22 cellular contexts compared by ENCODE assay signal in genomic region chrX:150270622-150271021, GRCh38.
DNase-seq lines count a peak whose midpoint lies in the region; ATAC-seq, FAIRE-seq and TF ChIP-seq lines count a peak whose summit lies in the region.
"Had no signal": no experiment of that assay in that cellular context is flagged by ENCODE, and none has a peak within 500 bp of the region (broad histone marks: within the 10 kb centered on the region; RNA-seq: fewer than 3 reads in every experiment).

No MANE protein-coding gene starts in this region.

- TF ChIP-seq POLR2A in A549 (IDR thresholded peaks at IDR 0.05; ENCODE audit: low read length) (no peak), upper lobe of left lung (IDR thresholded peaks at IDR 0.05) (no peak), ovary (IDR thresholded peaks at IDR 0.05) (no peak)

- H3K36me3 Mint-ChIP-seq in activated naive CD8-positive, alpha-beta T cell treated with anti-CD3 and anti-CD28 coated beads, Interleukin-2, amount 50 U/mL, for 24 hours (ENCODE audit: low read depth), result no peaks in the 10 kb centered on the region
- H3K36me3 Mint-ChIP-seq: CD4-positive, CD25-positive, alpha-beta regulatory T cell; CD8-positive, alpha-beta memory T cell had no signal

- H3K27me3 ChIP-seq in pancreas (no peaks in the 10 kb centered on the region), upper lobe of left lung (no peaks in the 10 kb centered on the region), ovary (no peaks in the 10 kb centered on the region)
- H3K27me3 ChIP-seq: BLaER1 treated with 17β-estradiol and CSF1 and Interleukin-3, amounts not matched to agents 10 nM and 100 nM had no signal

- TF ChIP-seq EP300 in A549 (IDR thresholded peaks at IDR 0.05), result no peak
- no peak for TF ChIP-seq EP300 in upper lobe of left lung (IDR thresholded peaks at IDR 0.05)
- no peak for TF ChIP-seq EP300 in ovary (IDR thresholded peaks at IDR 0.05)

- ATAC-seq in A549 (peak in 1 of 2 experiments; percentile 29; a peak in 2 of 6 replicates), left lobe of liver (peak; percentile 83), pancreas (peak in 3 of 4 donors; percentile 4 to 16 (median 6)), GM19351 (IDR thresholded peaks at IDR 0.05; ENCODE audit: unreplicated experiment) (no peak), upper lobe of left lung (ENCODE audit: low FRiP score in 2 of 2) (no peak)
- no peak for ATAC-seq in activated naive CD8-positive, alpha-beta T cell treated with anti-CD3 and anti-CD28 coated beads, Interleukin-2, amount 50 U/mL, for 24 hours
- ATAC-seq: GM23338 had no signal

- H3K27ac ChIP-seq in A549, result peak overlapping the region; percentile 69 to 85
- H3K27ac ChIP-seq in VCaP, result peak overlapping the region; percentile 51
- H3K27ac ChIP-seq in pancreas, result no peak overlapping the region
- no peak overlapping the region for H3K27ac ChIP-seq in upper lobe of left lung
- no peak overlapping the region for H3K27ac ChIP-seq in ovary
- H3K27ac ChIP-seq: BLaER1 treated with 17β-estradiol and CSF1 and Interleukin-3, amounts not matched to agents 10 nM and 100 nM had no signal

- no peaks in the 10 kb centered on the region for H3K9me3 ChIP-seq in A549
- no peaks in the 10 kb centered on the region for H3K9me3 ChIP-seq in pancreas
- H3K9me3 ChIP-seq in upper lobe of left lung, result no peaks in the 10 kb centered on the region
- no peaks in the 10 kb centered on the region for H3K9me3 ChIP-seq in ovary

- H3K4me3 ChIP-seq in A549 (no peak overlapping the region), pancreas (no peak overlapping the region), upper lobe of left lung (no peak overlapping the region), ovary (no peak overlapping the region)
- H3K4me3 ChIP-seq: BLaER1 treated with 17β-estradiol and CSF1 and Interleukin-3, amounts not matched to agents 10 nM and 100 nM; GM23338 had no signal

- H3K27me3 Mint-ChIP-seq in activated naive CD8-positive, alpha-beta T cell treated with anti-CD3 and anti-CD28 coated beads, Interleukin-2, amount 50 U/mL, for 24 hours, result no peaks in the 10 kb centered on the region
- H3K27me3 Mint-ChIP-seq: B cell had no signal

- FAIRE-seq in A549 (lab: Jason Lieb, UNC) (peak; percentile 85), pancreas (lab: Jason Lieb, UNC) (no peak)
- FAIRE-seq: GM12892, GM18507, H54 had no signal

- H3K4me3 Mint-ChIP-seq in activated naive CD8-positive, alpha-beta T cell treated with anti-CD3 and anti-CD28 coated beads, Interleukin-2, amount 50 U/mL, for 24 hours, result no peak overlapping the region
- H3K4me3 Mint-ChIP-seq: B cell; CD4-positive, CD25-positive, alpha-beta regulatory T cell; CD8-positive, alpha-beta memory T cell; GM23338 had no signal

- CTCF ChIA-PET in A549 (lab: Yijun Ruan, JAX), result interaction anchor here (1.0 kb wide), 1 partner anchor 8 kb away, joined by 3 read pairs; no protein-coding TSS in a partner anchor

- H3K4me1 ChIP-seq in A549 (peaks cover 26% of the 10 kb centered on the region), pancreas (peaks cover 0 to 24% (median 20%) of the 10 kb centered on the region in 3 donors), upper lobe of left lung (no peaks in the 10 kb centered on the region), ovary (ENCODE audit: insufficient read depth) (no peaks in the 10 kb centered on the region)

- intact Hi-C loops in pancreas (cut with DNase I), result no loop called here
- intact Hi-C loops in ovary (cut with DNase I), result no loop called here

- no peak overlapping the region for H3K27ac Mint-ChIP-seq in activated naive CD8-positive, alpha-beta T cell treated with anti-CD3 and anti-CD28 coated beads, Interleukin-2, amount 50 U/mL, for 24 hours
- H3K27ac Mint-ChIP-seq: B cell; CD4-positive, CD25-positive, alpha-beta regulatory T cell; GM23338 had no signal

- 36% methylated on average over 3 of the region's 3 CpGs for WGBS in A549 (ENCODE audit: missing lambda C conversion rate)
- 47 to 54% methylated on average over 3 of the region's 3 CpGs for WGBS in pancreas, 2 donors
- WGBS in upper lobe of left lung, 2 donors, result 75% methylated on average over 3 of the region's 3 CpGs; no CpG with 5 or more reads in 1 of the 2 donors
- 70 to 81% (median 77%) methylated on average over 3 of the region's 3 CpGs for WGBS in ovary, 3 donors

- H3K9me3 Mint-ChIP-seq in activated naive CD8-positive, alpha-beta T cell treated with anti-CD3 and anti-CD28 coated beads, Interleukin-2, amount 50 U/mL, for 24 hours, result no peaks in the 10 kb centered on the region
- H3K9me3 Mint-ChIP-seq: CD4-positive, CD25-positive, alpha-beta regulatory T cell; GM23338 had no signal

- H3K4me1 Mint-ChIP-seq in activated naive CD8-positive, alpha-beta T cell treated with anti-CD3 and anti-CD28 coated beads, Interleukin-2, amount 50 U/mL, for 24 hours, result no peaks in the 10 kb centered on the region
- H3K4me1 Mint-ChIP-seq: B cell; CD4-positive, CD25-positive, alpha-beta regulatory T cell; CD8-positive, alpha-beta memory T cell; GM23338 had no signal

- H3K4me2 ChIP-seq in A549, result peak overlapping the region; percentile 65
- H3K4me2 ChIP-seq: GM23338 had no signal

- TF ChIP-seq RAD21 in A549 (conservative IDR thresholded peaks at IDR 0.05 in 1 of 2, IDR thresholded peaks at IDR 0.05 in 1 of 2), result no peak

- H3K36me3 ChIP-seq in pancreas (no peaks in the 10 kb centered on the region), upper lobe of left lung (no peaks in the 10 kb centered on the region), ovary (no peaks in the 10 kb centered on the region)
- H3K36me3 ChIP-seq: BLaER1 treated with 17β-estradiol and CSF1 and Interleukin-3, amounts not matched to agents 10 nM and 100 nM had no signal

- POLR2A ChIA-PET in A549 (lab: Yijun Ruan, JAX), result no interaction called here

- DNase-seq in A549 (ENCODE audit: low read depth in 1 of 2, low spot score in 1 of 2), result no peak
- peak; percentile 65 for DNase-seq in left lobe of liver (ENCODE audit: low spot score)
- no peak for DNase-seq in pancreas
- no peak for DNase-seq in upper lobe of left lung
- DNase-seq in ovary, result no peak
- no peak for DNase-seq in activated naive CD8-positive, alpha-beta T cell treated with anti-CD3 and anti-CD28 coated beads, Interleukin-2, amount 50 U/mL, for 24 hours
- DNase-seq: 8988T; CD4-positive, CD25-positive, alpha-beta regulatory T cell; CD8-positive, alpha-beta memory T cell; COR-L47; DMS 273 treated with DMSO at 0.1 percent for 48 hours; DMS79; GDM1; HCEC 1CT had no signal

- TF ChIP-seq CTCF in A549 (IDR thresholded peaks at IDR 0.05), result no peak
- TF ChIP-seq CTCF in VCaP (conservative IDR thresholded peaks at IDR 0.05), result no peak
- TF ChIP-seq CTCF in pancreas (IDR thresholded peaks at IDR 0.05), result no peak
- no peak for TF ChIP-seq CTCF in upper lobe of left lung (IDR thresholded peaks at IDR 0.05)
- no peak for TF ChIP-seq CTCF in ovary (IDR thresholded peaks at IDR 0.05)

TF ChIP-seq in A549, 52 proteins besides CTCF, POLR2A, EP300 and RAD21:
- TF ChIP-seq NFE2L2 (conservative IDR thresholded peaks at IDR 0.05; ENCODE audit: low read length) (no peak), JUN (IDR thresholded peaks at IDR 0.05) (no peak), HOXB13 (CRISPR knock-in tag; IDR thresholded peaks at IDR 0.05; ENCODE audit: low read depth) (no peak), CHD2 (IDR thresholded peaks at IDR 0.05; ENCODE audit: low read length, partially characterized antibody) (no peak), HES2 (IDR thresholded peaks at IDR 0.05) (no peak), EHMT2 (IDR thresholded peaks at IDR 0.05; ENCODE audit: low read depth) (no peak), MAFK (IDR thresholded peaks at IDR 0.05; ENCODE audit: partially characterized antibody) (no peak), E2F6 (IDR thresholded peaks at IDR 0.05; ENCODE audit: borderline replicate concordance, low read depth) (no peak), RNF2 (IDR thresholded peaks at IDR 0.05; ENCODE audit: borderline replicate concordance, low read depth) (no peak), HMGXB4 (CRISPR knock-in tag; IDR thresholded peaks at IDR 0.05; ENCODE audit: borderline replicate concordance) (no peak), RFX5 (IDR thresholded peaks at IDR 0.05) (no peak), ZSCAN20 (CRISPR knock-in tag; IDR thresholded peaks at IDR 0.05) (no peak), ESRRA (IDR thresholded peaks at IDR 0.05; ENCODE audit: borderline replicate concordance, low read length) (no peak), HOXB5 (CRISPR knock-in tag; IDR thresholded peaks at IDR 0.05) (no peak), SREBF2 (IDR thresholded peaks at IDR 0.05) (no peak), JUNB (IDR thresholded peaks at IDR 0.05) (no peak)

Comparison
In these comparisons a context has a peak if more than half of its experiments do, and no peak if none do; other contexts are left out.
1. ATAC-seq: peak in left lobe of liver (single experiment) and pancreas (3 of 4); none in GM19351 (single experiment), upper lobe of left lung (0 of 2) and activated naive CD8-positive, alpha-beta T cell treated with anti-CD3 and anti-CD28 coated beads, Interleukin-2, amount 50 U/mL, for 24 hours (single experiment).
2. H3K27ac ChIP-seq: peak in A549 (2 of 2) and VCaP (single experiment); none in pancreas (0 of 4), upper lobe of left lung (0 of 4) and ovary (0 of 2).